ENCODE assay signal across 8 cellular contexts in the genomic region with DNA sequence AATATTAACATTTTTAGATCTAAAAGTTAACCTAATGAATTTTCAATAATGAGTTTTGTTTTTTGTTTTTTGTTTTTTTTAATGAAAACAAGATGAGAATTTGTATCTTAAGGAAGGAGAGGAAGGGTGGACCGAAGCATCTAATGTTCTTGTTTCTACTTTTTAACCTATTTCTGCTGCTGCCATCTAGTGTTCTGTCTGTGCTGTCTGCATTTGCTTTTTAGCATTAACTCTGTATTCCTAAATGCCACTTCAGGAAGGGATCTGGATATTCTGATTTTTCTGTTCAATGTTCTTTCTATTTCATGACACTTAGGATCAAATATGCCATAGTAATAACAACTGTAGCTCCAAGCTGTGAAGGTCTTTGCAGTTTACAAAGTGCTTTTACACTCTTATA.
DNase-seq lines count a peak whose midpoint lies in the region; FAIRE-seq and TF ChIP-seq lines count a peak whose summit lies in the region.
"Had no signal": no experiment of that assay in that cellular context is flagged by ENCODE, and none has a peak within 500 bp of the region (broad histone marks: within the 10 kb centered on the region; RNA-seq: fewer than 3 reads in every experiment).

No MANE protein-coding gene starts in this region.

- H3K4me3 ChIP-seq in endothelial cell of umbilical vein (replicated peaks in 1 of 3; ENCODE audit: insufficient read depth in 1 of 3, low read depth in 1 of 3, low read length in 3 of 3): no peak overlapping the region
- H3K4me3 ChIP-seq: coronary artery had no signal

- H3K27me3 ChIP-seq in endothelial cell of umbilical vein (ENCODE audit: control insufficient read depth in 2 of 2, insufficient read depth in 2 of 2, low read length in 2 of 2): no peaks in the 10 kb centered on the region

- POLR2A ChIA-PET in endothelial cell of umbilical vein (lab: Charles Lee): no interaction called here

- peak; percentile 68 for FAIRE-seq in endothelial cell of umbilical vein (lab: Jason Lieb, UNC)

- TF ChIP-seq POLR2A in endothelial cell of umbilical vein (IDR thresholded peaks at IDR 0.05; ENCODE audit: low read depth, low read length): no peak

- no peaks in the 10 kb centered on the region for H3K9me1 ChIP-seq in endothelial cell of umbilical vein (replicated peaks; ENCODE audit: control insufficient read depth, extremely low read depth, insufficient read depth, low read length)

- BruUV-seq in endothelial cell of umbilical vein (replicated peaks; lab: Mats Ljungman, UMichigan): no TSS peak

- H3K36me3 ChIP-seq in endothelial cell of umbilical vein (ENCODE audit: control insufficient read depth in 2 of 2, extremely low read depth in 1 of 2, insufficient read depth in 2 of 2, low read length in 2 of 2): no peaks in the 10 kb centered on the region

- dilution Hi-C loops in endothelial cell of umbilical vein (cut with MboI; ENCODE audit: extremely low pct_ligation_motif_present, low sequenced_read_pairs): no loop called here

- no peak overlapping the region for H2AFZ ChIP-seq in endothelial cell of umbilical vein (ENCODE audit: low read depth, low read length)

- DNase-seq in NCI-H526 treated with DMSO at 0.1 percent for 48 hours (lab: John Stamatoyannopoulos, UW): peak; percentile 1
- peak; percentile 1 for DNase-seq in endothelial cell of umbilical vein (ENCODE audit: low read depth, low spot score)
- peak; percentile 7 for DNase-seq in pons (ENCODE audit: low spot score)
- DNase-seq in NOMO-1 (lab: John Stamatoyannopoulos, UW; ENCODE audit: unreplicated experiment in 2 of 2): no peak
- DNase-seq in activated CD4-positive, alpha-beta T cell treated with anti-CD3 and anti-CD28 coated beads, Interleukin-2, amount 50 U/mL, for 1 hour: no peak
- DNase-seq in activated T-cell treated with anti-CD3 and anti-CD28 coated beads, Interleukin-2, amount 50 U/mL, for 48 hours: no peak

- TF ChIP-seq CTCF in GM12873 (IDR thresholded peaks at IDR 0.05; ENCODE audit: insufficient read depth, low read depth, low read length, missing control alignments): peak; percentile 50
- TF ChIP-seq CTCF in endothelial cell of umbilical vein (IDR thresholded peaks at IDR 0.05; ENCODE audit: extremely low read depth in 1 of 2, insufficient read depth in 1 of 2, low read depth in 1 of 2, low read length in 2 of 2): no peak

- no peaks in the 10 kb centered on the region for H3K79me2 ChIP-seq in endothelial cell of umbilical vein (ENCODE audit: control insufficient read depth, insufficient read depth, low read length)

- intact Hi-C loops in endothelial cell of umbilical vein (cut with micrococcal nuclease): no loop called here

- no peaks in the 10 kb centered on the region for H3K4me1 ChIP-seq in endothelial cell of umbilical vein (ENCODE audit: control insufficient read depth, extremely low read depth, insufficient read depth, low read length)

- no peaks in the 10 kb centered on the region for H4K20me1 ChIP-seq in endothelial cell of umbilical vein (replicated peaks; ENCODE audit: control insufficient read depth, extremely low read depth, insufficient read depth, low read length)

- H3K9ac ChIP-seq in endothelial cell of umbilical vein (replicated peaks; ENCODE audit: extremely low read depth, insufficient read depth, low read length): no peak overlapping the region

- CTCF ChIA-PET in endothelial cell of umbilical vein (lab: Charles Lee): no interaction called here

- H3K4me2 ChIP-seq in endothelial cell of umbilical vein (ENCODE audit: insufficient read depth, low read length): no peak overlapping the region

- H3K27ac ChIP-seq in endothelial cell of umbilical vein (ENCODE audit: insufficient read depth, low read depth, low read length): no peak overlapping the region
- H3K27ac ChIP-seq: coronary artery had no signal

- no peaks in the 10 kb centered on the region for H3K9me3 ChIP-seq in endothelial cell of umbilical vein (replicated peaks; ENCODE audit: control insufficient read depth, insufficient read depth, low read length)

TF ChIP-seq in endothelial cell of umbilical vein, 7 proteins besides CTCF, POLR2A, EP300 and RAD21:
- TF ChIP-seq MYC (IDR thresholded peaks at IDR 0.05; ENCODE audit: low read depth, low read length): no peak
- no peak for TF ChIP-seq EZH2 (IDR thresholded peaks at IDR 0.05; ENCODE audit: borderline replicate concordance, low read depth, low read length, severe bottlenecking)
TF ChIP-seq in endothelial cell of umbilical vein: peak in this region for 0.

Comparison
In these comparisons a context has a peak if more than half of its experiments do, and no peak if none do; other contexts are left out.
1. DNase-seq: peak in NCI-H526 treated with DMSO at 0.1 percent for 48 hours (single experiment), endothelial cell of umbilical vein (single experiment) and pons (single experiment); none in NOMO-1 (0 of 2), activated CD4-positive, alpha-beta T cell treated with anti-CD3 and anti-CD28 coated beads, Interleukin-2, amount 50 U/mL, for 1 hour (single experiment) and activated T-cell treated with anti-CD3 and anti-CD28 coated beads, Interleukin-2, amount 50 U/mL, for 48 hours (0 of 2).